Comparison of ENCODE assay signal across 16 cellular contexts in genomic region chr4:85776579-85776978, GRCh38.
DNase-seq lines count a peak whose midpoint lies in the region; ATAC-seq and TF ChIP-seq lines count a peak whose summit lies in the region.
"Had no signal": no experiment of that assay in that cellular context is flagged by ENCODE, and none has a peak within 500 bp of the region (broad histone marks: within the 10 kb centered on the region; RNA-seq: fewer than 3 reads in every experiment).

No MANE protein-coding gene starts in this region.

- BruUV-seq in MCF 10A (replicated peaks; lab: Mats Ljungman, UMichigan): no TSS peak

- CTCF ChIA-PET in MCF 10A (lab: Yijun Ruan, JAX): interaction anchor here (1.0 kb wide), 2 partner anchors 28 to 553 kb away, joined by 3 read pairs; no protein-coding TSS in a partner anchor

- H3K27me3 Mint-ChIP-seq in MCF 10A (ENCODE audit: insufficient read depth, unreplicated experiment): no peaks in the 10 kb centered on the region
- H3K27me3 Mint-ChIP-seq: CD8-positive, alpha-beta memory T cell had no signal

- H3K27ac ChIP-seq in breast epithelium (peak overlapping the region in 1 of 2 donors; percentile 61), left lung (no peak overlapping the region)
- H3K27ac ChIP-seq: 22Rv1, lower lobe of right lung, thoracic aorta, VCaP had no signal

- H3K36me3 Mint-ChIP-seq in MCF 10A (ENCODE audit: insufficient read depth, unreplicated experiment): no peaks in the 10 kb centered on the region
- H3K36me3 Mint-ChIP-seq: CD8-positive, alpha-beta memory T cell had no signal

- H3K9me3 Mint-ChIP-seq in MCF 10A (ENCODE audit: unreplicated experiment): peaks cover 8% of the 10 kb centered on the region

- no peak overlapping the region for H3K27ac Mint-ChIP-seq in MCF 10A (ENCODE audit: low read depth, unreplicated experiment)
- H3K27ac Mint-ChIP-seq: CD8-positive, alpha-beta memory T cell had no signal

- H3K27me3 ChIP-seq in breast epithelium: no peaks in the 10 kb centered on the region
- no peaks in the 10 kb centered on the region for H3K27me3 ChIP-seq in left lung

- TF ChIP-seq CTCF in MCF 10A (IDR thresholded peaks at IDR 0.05; ENCODE audit: unreplicated experiment) (no peak), breast epithelium (IDR thresholded peaks at IDR 0.05) (no peak), fibroblast of mammary gland (conservative IDR thresholded peaks at IDR 0.05; ENCODE audit: control insufficient read depth, insufficient read depth, low read depth, low read length) (no peak), left lung (IDR thresholded peaks at IDR 0.05) (no peak)

- POLR2A ChIA-PET in MCF 10A (lab: Yijun Ruan, JAX): interaction anchor here (0.7 to 2.9 kb wide), 2 partner anchors 10 to 235 kb away, joined by 3 to 13 read pairs; no protein-coding TSS in a partner anchor

- TF ChIP-seq POLR2A in breast epithelium (IDR thresholded peaks at IDR 0.05): no peak

- no peak overlapping the region for H3K4me3 Mint-ChIP-seq in MCF 10A (ENCODE audit: unreplicated experiment)
- H3K4me3 Mint-ChIP-seq: CD8-positive, alpha-beta memory T cell had no signal

- DNase-seq in MCF 10A (ENCODE audit: unreplicated experiment) (peak; percentile 79), breast epithelium (ENCODE audit: low spot score in 2 of 2) (no peak), RKO (ENCODE audit: low spot score) (peak; percentile 50), fibroblast of mammary gland (ENCODE audit: low read depth) (peak; percentile 78), left lung (no peak), HuH-7.5 (ENCODE audit: low spot score) (no peak)
- DNase-seq in stimulated activated CD4-positive, alpha-beta T cell treated with anti-CD3 and anti-CD28 coated beads, Interleukin-4, amount 100 ng/mL, for 4 hours: no peak
- DNase-seq: activated CD8-positive, alpha-beta memory T cell treated with anti-CD3 and anti-CD28 coated beads, Interleukin-2, amount 50 U/mL, for 4 hours; CD8-positive, alpha-beta memory T cell; lower lobe of right lung; NCI-H146; NCI-H69 had no signal

- H3K36me3 ChIP-seq in breast epithelium (no peaks in the 10 kb centered on the region), left lung (no peaks in the 10 kb centered on the region)
- H3K36me3 ChIP-seq: lower lobe of right lung, thoracic aorta had no signal

- H3K9me3 ChIP-seq in breast epithelium (no peaks in the 10 kb centered on the region), left lung (no peaks in the 10 kb centered on the region)
- H3K9me3 ChIP-seq: lower lobe of right lung, thoracic aorta had no signal

- intact Hi-C loops in MCF 10A (cut with micrococcal nuclease): no loop called here
- intact Hi-C loops in breast epithelium (cut with DNase I; ENCODE audit: low total_unique reads): no loop called here
- intact Hi-C loops in left lung (cut with DNase I): no loop called here

- peaks cover 21% of the 10 kb centered on the region for H3K4me1 Mint-ChIP-seq in MCF 10A (ENCODE audit: insufficient read depth, unreplicated experiment)
- H3K4me1 Mint-ChIP-seq: CD8-positive, alpha-beta memory T cell had no signal

- no peak overlapping the region for H3K4me3 ChIP-seq in breast epithelium
- H3K4me3 ChIP-seq in fibroblast of mammary gland (ENCODE audit: control insufficient read depth, low read depth, low read length): no peak overlapping the region
- H3K4me3 ChIP-seq in left lung: no peak overlapping the region
- H3K4me3 ChIP-seq: lower lobe of right lung, thoracic aorta had no signal

- H3K4me1 ChIP-seq in breast epithelium: no peaks in the 10 kb centered on the region
- peaks cover 6 to 12% of the 10 kb centered on the region in 2 donors for H3K4me1 ChIP-seq in left lung

- no peak for ATAC-seq in left lung
- no peak for ATAC-seq in HG03025 (IDR thresholded peaks at IDR 0.05; ENCODE audit: low FRiP score, unreplicated experiment)
- ATAC-seq: lower lobe of right lung had no signal

Comparison
In these comparisons a context has a peak if more than half of its experiments do, and no peak if none do; other contexts are left out.
1. DNase-seq: peak in MCF 10A (single experiment), RKO (single experiment) and fibroblast of mammary gland (single experiment); none in breast epithelium (0 of 2), left lung (0 of 2), HuH-7.5 (single experiment) and stimulated activated CD4-positive, alpha-beta T cell treated with anti-CD3 and anti-CD28 coated beads, Interleukin-4, amount 100 ng/mL, for 4 hours (0 of 2).